Comparison of ENCODE assay signal across 24 cellular contexts in genomic region chr7:55303220-55303619, GRCh38.
DNase-seq lines count a peak whose midpoint lies in the region; ATAC-seq lines count a peak whose summit lies in the region.
"Had no signal": no experiment of that assay in that cellular context is flagged by ENCODE, and none has a peak within 500 bp of the region (broad histone marks: within the 10 kb centered on the region; RNA-seq: fewer than 3 reads in every experiment).

No MANE protein-coding gene starts in this region.

- no peak overlapping the region for H3K27ac Mint-ChIP-seq in activated T-helper 17 cell treated with anti-CD3 and anti-CD28 coated beads, Interleukin-2, amount 50 U/mL, for 72 hours
- H3K27ac Mint-ChIP-seq: activated CD8-positive, alpha-beta T cell treated with anti-CD3 and anti-CD28 coated beads for 36 hours; activated naive CD8-positive, alpha-beta T cell treated with anti-CD3 and anti-CD28 coated beads, Interleukin-2, amount 10 ng/mL, durations not matched to agents 7 days and 5 days; natural killer cell had no signal

- no peak overlapping the region for H2AK5ac ChIP-seq in mesenchymal stem cell (ENCODE audit: low read length, severe bottlenecking)

- H3K4me1 ChIP-seq in mesenchymal stem cell (ENCODE audit: control insufficient read depth, insufficient read depth, low read depth, low read length): no peaks in the 10 kb centered on the region
- H3K4me1 ChIP-seq: BLaER1 had no signal

- H2AFZ ChIP-seq in mesenchymal stem cell (ENCODE audit: low read depth, low read length): no peak overlapping the region

- no peak overlapping the region for H4K8ac ChIP-seq in mesenchymal stem cell (ENCODE audit: low read length)

- H3K4me2 ChIP-seq in mesenchymal stem cell (ENCODE audit: low read length, poor library complexity, severe bottlenecking): no peak overlapping the region
- H3K4me2 ChIP-seq: BLaER1 had no signal

- peak; percentile 55 for ATAC-seq in GM19351 (IDR thresholded peaks at IDR 0.05; ENCODE audit: unreplicated experiment)
- ATAC-seq in HG02763 (IDR thresholded peaks at IDR 0.05; ENCODE audit: unreplicated experiment): peak; percentile 52
- ATAC-seq in HG03442 (IDR thresholded peaks at IDR 0.05; ENCODE audit: unreplicated experiment): peak; percentile 67
- ATAC-seq in GM21576 (IDR thresholded peaks at IDR 0.05; ENCODE audit: unreplicated experiment): no peak
- ATAC-seq in activated T-helper 17 cell treated with anti-CD3 and anti-CD28 coated beads, Interleukin-2, amount 50 U/mL, for 72 hours (replicated peaks): no peak
- ATAC-seq: activated CD8-positive, alpha-beta T cell treated with anti-CD3 and anti-CD28 coated beads for 36 hours; HCT116; natural killer cell had no signal

- no peak overlapping the region for H3K4ac ChIP-seq in mesenchymal stem cell (ENCODE audit: low read depth in 1 of 2, low read length in 2 of 2)

- H3K36me3 Mint-ChIP-seq in activated T-helper 17 cell treated with anti-CD3 and anti-CD28 coated beads, Interleukin-2, amount 50 U/mL, for 72 hours (ENCODE audit: low read depth): no peaks in the 10 kb centered on the region
- H3K36me3 Mint-ChIP-seq: activated naive CD8-positive, alpha-beta T cell treated with anti-CD3 and anti-CD28 coated beads, Interleukin-2, amount 10 ng/mL, durations not matched to agents 7 days and 5 days; natural killer cell had no signal

- peaks cover 19% of the 10 kb centered on the region for H3K27me3 Mint-ChIP-seq in activated T-helper 17 cell treated with anti-CD3 and anti-CD28 coated beads, Interleukin-2, amount 50 U/mL, for 72 hours

- H2BK120ac ChIP-seq in mesenchymal stem cell (ENCODE audit: low read depth, low read length): no peak overlapping the region

- no peak overlapping the region for H2BK12ac ChIP-seq in mesenchymal stem cell (ENCODE audit: low read length in 2 of 2)

- no peaks in the 10 kb centered on the region for H3K36me3 ChIP-seq in mesenchymal stem cell (ENCODE audit: control insufficient read depth in 1 of 2, insufficient read depth in 2 of 2, low read depth in 1 of 2, low read length in 2 of 2)
- H3K36me3 ChIP-seq: BLaER1, upper lobe of left lung had no signal

- no peak overlapping the region for H3K23ac ChIP-seq in mesenchymal stem cell (ENCODE audit: low read length in 2 of 2)

- H4K91ac ChIP-seq in mesenchymal stem cell (ENCODE audit: low read length): no peak overlapping the region

- no peak overlapping the region for H2BK15ac ChIP-seq in mesenchymal stem cell (ENCODE audit: low read depth, poor library complexity, severe bottlenecking)

- H3K27me3 ChIP-seq in mesenchymal stem cell (ENCODE audit: control insufficient read depth in 1 of 2, insufficient read depth in 1 of 2, low read length in 2 of 2): peaks cover 13 to 24% of the 10 kb centered on the region in 2 experiments
- H3K27me3 ChIP-seq: BLaER1, upper lobe of left lung had no signal

- 88% methylated on average over 1 of the region's 1 CpG for WGBS in mesenchymal stem cell

- H3K4me1 Mint-ChIP-seq in activated T-helper 17 cell treated with anti-CD3 and anti-CD28 coated beads, Interleukin-2, amount 50 U/mL, for 72 hours: peaks cover under 1% of the 10 kb centered on the region
- H3K4me1 Mint-ChIP-seq: activated naive CD8-positive, alpha-beta T cell treated with anti-CD3 and anti-CD28 coated beads, Interleukin-2, amount 10 ng/mL, durations not matched to agents 7 days and 5 days had no signal

- H3K79me1 ChIP-seq in mesenchymal stem cell (replicated peaks; ENCODE audit: low read length, poor library complexity, severe bottlenecking): no peaks in the 10 kb centered on the region

- H3K9ac ChIP-seq in mesenchymal stem cell (ENCODE audit: low read length): no peak overlapping the region
- H3K9ac ChIP-seq: BLaER1 had no signal

- H3K9me3 ChIP-seq in mesenchymal stem cell (ENCODE audit: control insufficient read depth, low read length): no peaks in the 10 kb centered on the region
- H3K9me3 ChIP-seq: BLaER1, upper lobe of left lung had no signal

- no peak overlapping the region for H2BK5ac ChIP-seq in mesenchymal stem cell (ENCODE audit: low read depth, low read length, poor library complexity, severe bottlenecking)

- no peaks in the 10 kb centered on the region for H3K9me3 Mint-ChIP-seq in activated T-helper 17 cell treated with anti-CD3 and anti-CD28 coated beads, Interleukin-2, amount 50 U/mL, for 72 hours
- H3K9me3 Mint-ChIP-seq: activated CD8-positive, alpha-beta T cell treated with anti-CD3 and anti-CD28 coated beads for 36 hours; activated naive CD8-positive, alpha-beta T cell treated with anti-CD3 and anti-CD28 coated beads, Interleukin-2, amount 10 ng/mL, durations not matched to agents 7 days and 5 days; natural killer cell had no signal

- no peak overlapping the region for H3K27ac ChIP-seq in mesenchymal stem cell (ENCODE audit: low read length, poor library complexity, severe bottlenecking)
- H3K27ac ChIP-seq: BLaER1, RWPE1, SK-N-MC, upper lobe of left lung had no signal

- DNase-seq in superior temporal gyrus (ENCODE audit: extremely low spot score) (peak; percentile 4), T1000 (lab: John Stamatoyannopoulos, UW) (no peak), mesenchymal stem cell (no peak)
- DNase-seq: activated CD8-positive, alpha-beta T cell treated with anti-CD3 and anti-CD28 coated beads for 36 hours; activated naive CD8-positive, alpha-beta T cell treated with anti-CD3 and anti-CD28 coated beads, Interleukin-2, amount 10 ng/mL, durations not matched to agents 7 days and 5 days; central memory CD4-positive, alpha-beta T cell; DMS153; kidney; midbrain; natural killer cell; NCI-H446 treated with DMSO at 0.1 percent for 48 hours; NCI-H82; retina; substantia nigra; upper lobe of left lung had no signal

- no peak overlapping the region for H3K14ac ChIP-seq in mesenchymal stem cell (ENCODE audit: low read length in 2 of 2)

- no peak overlapping the region for H3K4me3 ChIP-seq in mesenchymal stem cell (ENCODE audit: insufficient read depth in 1 of 2, low read depth in 1 of 2, low read length in 2 of 2)
- H3K4me3 ChIP-seq: BLaER1, SK-N-MC, upper lobe of left lung had no signal

- H3K4me3 Mint-ChIP-seq in activated T-helper 17 cell treated with anti-CD3 and anti-CD28 coated beads, Interleukin-2, amount 50 U/mL, for 72 hours: no peak overlapping the region
- H3K4me3 Mint-ChIP-seq: activated CD8-positive, alpha-beta T cell treated with anti-CD3 and anti-CD28 coated beads for 36 hours; activated naive CD8-positive, alpha-beta T cell treated with anti-CD3 and anti-CD28 coated beads, Interleukin-2, amount 10 ng/mL, durations not matched to agents 7 days and 5 days; natural killer cell had no signal

- no peak overlapping the region for H3K18ac ChIP-seq in mesenchymal stem cell (ENCODE audit: low read depth in 1 of 2, low read length in 2 of 2)

Comparison
In these comparisons a context has a peak if more than half of its experiments do, and no peak if none do; other contexts are left out.
1. ATAC-seq: peak in GM19351 (single experiment), HG02763 (single experiment) and HG03442 (single experiment); none in GM21576 (single experiment) and activated T-helper 17 cell treated with anti-CD3 and anti-CD28 coated beads, Interleukin-2, amount 50 U/mL, for 72 hours (single experiment).